8 cellular contexts compared by ENCODE assay signal in the genomic region with DNA sequence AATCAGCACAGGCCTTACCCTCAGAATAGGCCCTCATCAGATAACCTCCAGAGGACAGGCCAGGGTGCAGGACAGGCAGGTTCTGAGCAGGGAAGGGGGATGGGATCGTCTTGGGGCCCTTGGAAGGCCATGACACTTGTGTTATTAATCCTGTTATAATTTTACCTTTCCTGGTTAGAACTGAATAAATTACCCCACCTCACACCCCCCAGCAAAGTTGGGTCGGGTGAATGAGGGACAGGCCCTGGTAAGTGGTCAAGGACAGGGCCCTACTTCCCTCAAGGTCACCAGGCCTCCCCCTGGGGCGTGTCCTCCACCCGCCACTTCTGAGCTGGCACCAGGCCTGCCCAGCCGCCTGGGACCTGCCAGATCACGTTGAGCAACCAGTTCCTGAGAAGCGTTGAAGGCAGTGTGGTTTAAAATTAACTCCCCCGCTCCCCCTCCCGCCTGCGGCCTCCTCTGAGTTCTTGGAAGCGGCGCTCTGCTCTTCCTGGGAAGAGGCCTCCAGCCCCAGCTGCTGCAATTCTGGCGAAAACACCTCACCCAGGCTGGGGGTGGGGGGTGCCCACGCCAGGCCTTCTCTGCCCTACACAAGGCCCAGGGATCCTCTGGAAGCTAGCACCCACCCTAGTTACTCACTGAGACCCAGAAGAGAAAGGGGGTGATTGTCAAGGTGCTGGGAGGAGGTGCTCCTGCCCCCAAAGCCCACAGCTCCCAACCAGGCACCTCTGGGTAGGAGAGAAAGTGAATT. TPM values are rescaled to one million over a fixed set of nuclear protein-coding genes. Genes with fewer than 3 reads are reported as not detected.
DNase-seq lines count a peak whose midpoint lies in the region; ATAC-seq and TF ChIP-seq lines count a peak whose summit lies in the region.

No MANE protein-coding gene starts in this region.

- WGBS in esophagus squamous epithelium, 2 donors: 0% methylated on average over 1 of the region's 14 CpGs

- H3K9me3 ChIP-seq in esophagus squamous epithelium: no peaks in the 10 kb centered on the region

- H3K27ac ChIP-seq in esophagus squamous epithelium: peak overlapping the region; percentile 94 to 97 (median 96)

- intact Hi-C loops in esophagus squamous epithelium (cut with DNase I): no loop called here

- peaks cover 0 to 7% (median 0%) of the 10 kb centered on the region in 3 donors for H3K36me3 ChIP-seq in esophagus squamous epithelium

- ATAC-seq in HG03565 (IDR thresholded peaks at IDR 0.05; ENCODE audit: unreplicated experiment): peak; percentile 48
- ATAC-seq in HG03520 (IDR thresholded peaks at IDR 0.05; ENCODE audit: unreplicated experiment): no peak

- no peak for TF ChIP-seq CTCF in GM10248 (IDR thresholded peaks at IDR 0.05; ENCODE audit: control extremely low read depth, extremely low read depth, low read depth, missing control alignments)
- TF ChIP-seq CTCF in esophagus squamous epithelium (IDR thresholded peaks at IDR 0.05): no peak

- TF ChIP-seq POLR2A in esophagus squamous epithelium (IDR thresholded peaks at IDR 0.05): no peak

- H3K27me3 ChIP-seq in esophagus squamous epithelium: no peaks in the 10 kb centered on the region

- POLR2A ChIA-PET in GM10248 (lab: Yijun Ruan, JAX): no interaction called here

- CTCF ChIA-PET in GM10248 (lab: Yijun Ruan, JAX): interaction anchor here (1.4 to 7.5 kb wide), 6 partner anchors 10 to 32 kb away, joined by 4 to 54 read pairs (median 8); a partner anchor contains a TSS

- H3K4me3 ChIP-seq in esophagus squamous epithelium: peak overlapping the region in 3 of 4 donors; percentile 1 to 46 (median 1)

- DNase-seq in GM10248 (ENCODE audit: extremely low spot score) (peak; percentile 68), OCI-M1 (lab: John Stamatoyannopoulos, UW) (peak; percentile 97), activated T-helper 1 cell treated with Interleukin-2 at 50 U/mL for 16 hours (ENCODE audit: low read depth) (peak; percentile 73), esophagus squamous epithelium (lab: John Stamatoyannopoulos, UW) (no peak), non-pigmented ciliary epithelial cell (ENCODE audit: low read depth) (peak; percentile 60), stromal cell of bone marrow (ENCODE audit: low read depth) (peak; percentile 96)

- peaks cover 50 to 78% (median 59%) of the 10 kb centered on the region in 3 donors for H3K4me1 ChIP-seq in esophagus squamous epithelium

RNA-seq across cellular contexts. Expression of a gene that starts 10.6 kb away (rescaled TPM):
- total RNA-seq in esophagus squamous epithelium: 10 to 100 TPM in 1 of 4 donors, 1 to 10 TPM in 3; 3.1 to 11.1 (median 6.8) TPM

RNA-seq across cellular contexts. Expression of a gene that starts 15.9 kb away (rescaled TPM):
- 10 to 100 TPM; 46.5 to 65.6 (median 52.3) TPM for total RNA-seq in esophagus squamous epithelium

RNA-seq across cellular contexts. Expression of a gene that starts 31.7 kb away (rescaled TPM):
- 10 to 100 TPM in 1 of 4 donors, 1 to 10 TPM in 3; 4.4 to 11.8 (median 4.9) TPM for total RNA-seq in esophagus squamous epithelium

RNA-seq across cellular contexts. Expression of a gene that starts 33.5 kb away (rescaled TPM):
- 1 to 10 TPM in 2 of 4 donors, under 1 TPM in 2; 0.15 to 3.2 (median 1.2) TPM for total RNA-seq in esophagus squamous epithelium
